8 cellular contexts compared by ENCODE assay signal in the genomic region with DNA sequence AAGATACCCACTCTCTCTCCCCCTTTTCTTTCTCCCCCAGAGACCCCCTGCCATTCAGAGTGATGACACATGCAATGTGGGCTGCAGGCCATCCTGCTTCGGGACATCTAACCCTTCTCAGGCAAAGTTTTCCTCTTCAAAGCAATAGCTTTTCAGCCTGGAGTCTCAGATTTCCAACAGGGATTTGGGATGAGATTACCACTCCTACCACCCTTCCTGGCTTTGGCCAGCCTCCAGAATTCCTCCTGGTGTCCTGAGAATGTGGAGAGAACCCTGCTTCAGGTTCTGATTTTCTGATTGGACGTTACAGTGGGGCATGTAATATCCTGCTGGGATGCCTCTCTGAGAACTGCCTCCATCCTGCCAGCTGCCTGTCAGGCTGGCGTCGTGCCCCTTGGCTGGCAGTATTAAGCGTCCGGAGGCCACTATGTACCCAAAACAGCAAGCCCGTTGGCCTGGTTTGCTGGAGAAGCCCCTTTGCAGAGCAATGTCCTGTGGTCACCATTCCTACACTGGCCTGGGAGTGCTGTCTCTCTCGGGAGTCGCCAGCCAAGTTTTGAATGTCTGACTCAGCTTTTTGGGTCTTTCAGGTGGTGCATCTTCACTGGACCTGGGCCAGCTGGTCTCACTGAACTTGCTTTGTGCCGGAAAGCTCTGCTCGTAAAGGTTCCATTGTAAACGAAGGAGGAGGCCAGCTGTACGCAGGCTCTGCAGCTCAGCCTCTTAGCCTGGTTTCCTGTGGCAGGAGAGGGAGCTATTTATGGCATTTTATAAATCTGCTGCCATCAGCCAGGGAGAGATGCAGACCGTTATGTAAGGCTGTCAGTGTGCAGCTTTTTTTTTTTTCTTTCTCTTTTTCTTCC. TPM values are rescaled to one million over a fixed set of nuclear protein-coding genes. Genes with fewer than 3 reads are reported as not detected.
DNase-seq lines count a peak whose midpoint lies in the region; ATAC-seq and TF ChIP-seq lines count a peak whose summit lies in the region.

No MANE protein-coding gene starts in this region.

- H3K4me3 Mint-ChIP-seq in stimulated activated naive B cell treated with anti-CD40 and anti-IgM and Interleukin-4, amounts not matched to agents 10 μg/mL and 1 μg/mL and 100 μg/mL, for 72 hours: peak overlapping the region; percentile 75 to 77
- no peak overlapping the region for H3K4me3 Mint-ChIP-seq in CD4-positive, alpha-beta T cell

- intact Hi-C loops in CD4-positive, alpha-beta T cell (cut with DNase I, micrococcal nuclease): no loop called here

- peak; percentile 54 for DNase-seq in NOMO-1 treated with DMSO at 0.1 percent for 48 hours (lab: John Stamatoyannopoulos, UW; ENCODE audit: unreplicated experiment)
- DNase-seq in caudate nucleus (lab: John Stamatoyannopoulos, UW): peak in 57 of 61 donors; percentile 18 to 98 (median 72)
- DNase-seq in kidney tubule cell (ENCODE audit: low spot score): peak; percentile 64
- DNase-seq in stimulated activated naive B cell treated with anti-CD40 and anti-IgM and Interleukin-4, amounts not matched to agents 10 μg/mL and 1 μg/mL and 100 μg/mL, for 72 hours: no peak
- no peak for DNase-seq in CD4-positive, alpha-beta T cell
- no peak for DNase-seq in NCI-H1436 treated with DMSO at 0.1 percent for 48 hours (lab: John Stamatoyannopoulos, UW)

- H3K4me3 ChIP-seq in GM08714 (ENCODE audit: low read length): peak overlapping the region; percentile 2; the same call in 1 of the 2 replicates

- TF ChIP-seq CTCF in CD4-positive, alpha-beta T cell (IDR thresholded peaks at IDR 0.05): no peak

- H3K27ac Mint-ChIP-seq in stimulated activated naive B cell treated with anti-CD40 and anti-IgM and Interleukin-4, amounts not matched to agents 10 μg/mL and 1 μg/mL and 100 μg/mL, for 72 hours: peak overlapping the region; percentile 79
- H3K27ac Mint-ChIP-seq in CD4-positive, alpha-beta T cell: no peak overlapping the region

- H3K27me3 Mint-ChIP-seq in stimulated activated naive B cell treated with anti-CD40 and anti-IgM and Interleukin-4, amounts not matched to agents 10 μg/mL and 1 μg/mL and 100 μg/mL, for 72 hours: no peaks in the 10 kb centered on the region
- H3K27me3 Mint-ChIP-seq in CD4-positive, alpha-beta T cell: no peaks in the 10 kb centered on the region

- ATAC-seq in HG03135 (IDR thresholded peaks at IDR 0.05; ENCODE audit: unreplicated experiment): peak; percentile 61
- ATAC-seq in stimulated activated naive B cell treated with anti-CD40 and anti-IgM and Interleukin-4, amounts not matched to agents 10 μg/mL and 1 μg/mL and 100 μg/mL, for 72 hours (replicated peaks): peak; percentile 25 to 30
- no peak for ATAC-seq in CD4-positive, alpha-beta T cell (ENCODE audit: poor library complexity)

- H3K9me3 ChIP-seq in CD4-positive, alpha-beta T cell (ENCODE audit: control insufficient read depth, low read length): no peaks in the 10 kb centered on the region

- H3K27ac ChIP-seq in caudate nucleus (ENCODE audit: low read depth, low read length): peak overlapping the region; percentile 93
- H3K27ac ChIP-seq in CD4-positive, alpha-beta T cell (ENCODE audit: low read depth, low read length): no peak overlapping the region

- H3K27me3 ChIP-seq in CD4-positive, alpha-beta T cell (ENCODE audit: control insufficient read depth, insufficient read depth, low read length): no peaks in the 10 kb centered on the region

- CTCF ChIA-PET in CD4-positive, alpha-beta T cell (lab: Charles Lee): interaction anchor here (1.3 kb wide), 1 partner anchor 9 kb away, joined by 3 read pairs; no protein-coding TSS in a partner anchor

- POLR2A ChIA-PET in CD4-positive, alpha-beta T cell (lab: Charles Lee): interaction anchor here (0.7 kb wide), 1 partner anchor 10 kb away, joined by 3 read pairs; no protein-coding TSS in a partner anchor

- H3K9me3 Mint-ChIP-seq in stimulated activated naive B cell treated with anti-CD40 and anti-IgM and Interleukin-4, amounts not matched to agents 10 μg/mL and 1 μg/mL and 100 μg/mL, for 72 hours: peaks cover 0 to 2% of the 10 kb centered on the region in 2 donors
- H3K9me3 Mint-ChIP-seq in CD4-positive, alpha-beta T cell: peaks cover 3% of the 10 kb centered on the region

- H3K36me3 Mint-ChIP-seq in stimulated activated naive B cell treated with anti-CD40 and anti-IgM and Interleukin-4, amounts not matched to agents 10 μg/mL and 1 μg/mL and 100 μg/mL, for 72 hours: peaks cover 13 to 28% of the 10 kb centered on the region in 2 donors
- H3K36me3 Mint-ChIP-seq in CD4-positive, alpha-beta T cell (ENCODE audit: low read depth): no peaks in the 10 kb centered on the region

- peaks cover 56 to 79% of the 10 kb centered on the region in 2 donors for H3K4me1 Mint-ChIP-seq in stimulated activated naive B cell treated with anti-CD40 and anti-IgM and Interleukin-4, amounts not matched to agents 10 μg/mL and 1 μg/mL and 100 μg/mL, for 72 hours
- H3K4me1 Mint-ChIP-seq in CD4-positive, alpha-beta T cell (ENCODE audit: low read depth): peaks cover 37% of the 10 kb centered on the region

RNA-seq across cellular contexts. Expression of a gene that starts 19.2 kb away (rescaled TPM):
- total RNA-seq in CD4-positive, alpha-beta T cell: 10 to 100 TPM; 16.0 to 16.7 TPM

Comparison
In these comparisons a context has a peak if more than half of its experiments do, and no peak if none do; other contexts are left out.
1. DNase-seq: peak in NOMO-1 treated with DMSO at 0.1 percent for 48 hours (single experiment), caudate nucleus (57 of 61) and kidney tubule cell (single experiment); none in stimulated activated naive B cell treated with anti-CD40 and anti-IgM and Interleukin-4, amounts not matched to agents 10 μg/mL and 1 μg/mL and 100 μg/mL, for 72 hours (single experiment), CD4-positive, alpha-beta T cell (0 of 10) and NCI-H1436 treated with DMSO at 0.1 percent for 48 hours (single experiment).